In the genomic region with DNA sequence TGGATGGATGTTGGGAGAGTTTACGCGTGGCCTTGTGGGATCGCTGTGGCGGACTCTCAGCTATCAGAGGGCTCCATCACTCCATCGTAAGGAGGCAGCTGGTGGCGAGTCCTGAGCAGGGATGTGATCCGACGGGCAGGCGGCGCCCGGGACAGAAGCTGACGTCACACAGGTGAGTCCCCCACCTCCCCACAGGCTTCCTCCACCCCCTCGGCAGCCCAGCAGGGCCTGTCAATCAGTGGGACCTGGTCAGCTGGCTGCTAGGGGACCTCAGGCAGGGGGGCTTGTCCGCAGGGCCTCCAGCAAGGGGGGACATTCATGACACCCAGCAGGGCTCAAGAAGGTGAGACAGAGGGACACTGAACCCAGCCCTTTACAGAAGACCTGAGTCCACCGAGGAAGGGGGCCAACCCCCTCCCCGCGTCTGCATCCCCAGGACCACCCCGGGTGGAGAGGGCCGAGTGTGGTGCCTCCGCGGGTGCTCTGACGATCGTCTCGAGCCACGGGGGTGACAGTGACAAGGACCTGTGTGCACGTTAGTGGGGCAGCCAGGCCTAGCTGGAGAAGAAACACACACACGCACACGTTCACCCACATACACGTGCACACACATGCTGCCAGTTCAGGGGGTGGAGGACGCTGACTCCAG, we compare ENCODE assay signal across 17 cellular contexts. TPM values are rescaled to one million over a fixed set of nuclear protein-coding genes. Genes with fewer than 3 reads are reported as not detected.
"Had no signal": no experiment of that assay in that cellular context is flagged by ENCODE, and none has a peak within 500 bp of the region (broad histone marks: within the 10 kb centered on the region; RNA-seq: fewer than 3 reads in every experiment).

No MANE protein-coding gene starts in this region.

- H3K4me3 ChIP-seq: body of pancreas, cardiac muscle cell, spleen had no signal

- DNase-seq: activated B cell treated with CpG ODN at 0.5 μM for 24 hours; activated CD4-positive, alpha-beta memory T cell treated with anti-CD3 and anti-CD28 coated beads for 36 hours; activated CD4-positive, alpha-beta T cell treated with anti-CD3 and anti-CD28 coated beads for 4 hours; activated effector memory CD4-positive, alpha-beta T cell treated with Interleukin-2 at 50 U/mL for 16 hours; activated naive CD4-positive, alpha-beta T cell treated with anti-CD3 and anti-CD28 coated beads, Interleukin-2, amount 10 ng/mL, durations not matched to agents 7 days and 5 days; activated T-cell treated with anti-CD3 and anti-CD28 coated beads, Interleukin-2, amount 50 U/mL, for 72 hours; cortex of kidney; foreskin fibroblast; hippocampal formation; nucleus accumbens; spleen; stimulated activated CD4-positive, alpha-beta T cell treated with anti-CD3 and anti-CD28 coated beads, Interleukin-4, amount 100 ng/mL, for 1 hour; stimulated activated naive CD4-positive, alpha-beta T cell; T1000 had no signal

- H3K27me3 ChIP-seq: body of pancreas, cardiac muscle cell, spleen had no signal

- ATAC-seq: activated T-cell treated with anti-CD3 and anti-CD28 coated beads, Interleukin-2, amount 50 U/mL, for 72 hours; body of pancreas had no signal

RNA-seq across cellular contexts. Expression of a gene that starts 32.2 kb away (rescaled TPM):
- total RNA-seq: cerebellum had no signal
